In the genomic region with DNA sequence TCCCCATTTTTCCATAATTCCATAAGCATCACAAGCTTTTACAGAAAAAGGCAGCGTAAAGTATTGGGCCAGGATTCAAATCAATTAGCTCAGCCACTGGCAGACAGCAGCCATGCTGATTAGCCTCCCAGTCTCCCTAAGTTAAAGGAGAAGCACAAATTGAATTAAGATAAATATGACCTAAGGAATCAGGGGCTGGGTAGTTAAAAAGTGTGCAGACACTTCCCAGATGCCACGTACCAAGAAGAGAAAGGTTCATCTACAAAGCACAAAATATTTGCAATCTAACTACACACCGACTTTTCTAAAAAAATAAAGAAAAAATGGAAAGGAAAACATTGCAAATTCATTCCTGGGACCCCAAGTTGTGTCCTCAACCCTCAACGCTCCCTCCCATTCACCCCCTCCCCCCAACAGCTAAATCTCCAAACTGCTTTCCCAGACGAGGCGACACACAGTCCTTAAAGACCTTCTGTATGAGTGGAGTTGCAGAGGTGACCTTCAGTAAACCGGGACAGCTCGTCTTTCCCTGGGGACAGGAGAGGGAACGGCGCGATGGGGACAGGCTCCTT, we compare ENCODE assay signal across 8 cellular contexts. TPM values are rescaled to one million over a fixed set of nuclear protein-coding genes. Genes with fewer than 3 reads are reported as not detected.
DNase-seq lines count a peak whose midpoint lies in the region; ATAC-seq, FAIRE-seq and TF ChIP-seq lines count a peak whose summit lies in the region.

No MANE protein-coding gene starts in this region.

- DNase-seq in cardiac muscle cell (ENCODE audit: low read depth in 1 of 2, low spot score in 1 of 2) (peak in 1 of 2 donors; percentile 23), left ventricle myocardium superior (no peak), WTC11 (ENCODE audit: low spot score) (no peak), hepatic stellate cell (ENCODE audit: low spot score) (peak; percentile 16), small intestine (peak; percentile 18), NCI-H345 treated with DMSO at 0.1 percent for 48 hours (lab: John Stamatoyannopoulos, UW; ENCODE audit: unreplicated experiment) (no peak), NCI-H69 (lab: John Stamatoyannopoulos, UW) (no peak)

- H3K27me3 Mint-ChIP-seq in WTC11 (ENCODE audit: low read depth): no peaks in the 10 kb centered on the region

- H3K4me3 Mint-ChIP-seq in WTC11: peak overlapping the region; percentile 94

- H3K27ac ChIP-seq in cardiac muscle cell: peak overlapping the region; percentile 95
- peak overlapping the region; percentile 93 to 96 for H3K27ac ChIP-seq in small intestine (ENCODE audit: low read depth in 1 of 2, low read length in 1 of 2)

- peaks cover 18% of the 10 kb centered on the region for H3K36me3 Mint-ChIP-seq in WTC11

- H3K27ac Mint-ChIP-seq in WTC11: peak overlapping the region; percentile 91

- 0 to 1% (median 1%) methylated on average over 10 to 11 of the region's 11 CpGs for WGBS in small intestine, 3 donors

- CTCF ChIA-PET in WTC11 (lab: Charles Lee): interaction anchor here (0.6 to 2.1 kb wide), 7 partner anchors 64 to 190 kb away, joined by 3 to 6 read pairs (median 3); partner anchors contain the start of genes MOB1B and RUFY3

- H3K4me1 ChIP-seq in cardiac muscle cell (ENCODE audit: low read depth): peaks cover 10% of the 10 kb centered on the region
- peaks cover 0 to 7% of the 10 kb centered on the region in 2 donors for H3K4me1 ChIP-seq in small intestine (ENCODE audit: control insufficient read depth in 2 of 2, insufficient read depth in 1 of 2, low read depth in 1 of 2, low read length in 1 of 2)

- TF ChIP-seq CTCF in cardiac muscle cell (IDR thresholded peaks at IDR 0.05; ENCODE audit: low read depth, low read length) (no peak), WTC11 (IDR thresholded peaks at IDR 0.05) (no peak)

- H3K27me3 ChIP-seq in cardiac muscle cell: peaks cover 3% of the 10 kb centered on the region
- no peaks in the 10 kb centered on the region for H3K27me3 ChIP-seq in small intestine (ENCODE audit: control insufficient read depth in 2 of 2, insufficient read depth in 2 of 2, low read length in 2 of 2)

- intact Hi-C loops in left ventricle myocardium superior (cut with micrococcal nuclease): no loop called here

- POLR2A ChIA-PET in WTC11 (lab: Charles Lee): interaction anchor here (0.5 to 3.1 kb wide), 5 partner anchors 32 to 155 kb away, joined by 3 to 18 read pairs (median 5); partner anchors contain the start of genes DCK and MOB1B

- H3K9me3 ChIP-seq in cardiac muscle cell (ENCODE audit: low read depth): no peaks in the 10 kb centered on the region
- H3K9me3 ChIP-seq in small intestine (ENCODE audit: control insufficient read depth, low read depth): no peaks in the 10 kb centered on the region

- ATAC-seq in left ventricle myocardium superior (no peak), WTC11 (no peak; the same call in 1 of the 2 replicates), GM18511 (IDR thresholded peaks at IDR 0.05; ENCODE audit: unreplicated experiment) (no peak)

- H3K36me3 ChIP-seq in cardiac muscle cell: peaks cover 14% of the 10 kb centered on the region
- peaks cover 2 to 8% of the 10 kb centered on the region in 2 donors for H3K36me3 ChIP-seq in small intestine (ENCODE audit: control insufficient read depth in 2 of 2, insufficient read depth in 2 of 2, low read length in 2 of 2)

- no peak for FAIRE-seq in small intestine (lab: Jason Lieb, UNC)

- H3K4me3 ChIP-seq in cardiac muscle cell (peak overlapping the region; percentile 96), small intestine (ENCODE audit: low read depth in 1 of 2, low read length in 2 of 2) (peak overlapping the region; percentile 90 to 93)

- no peaks in the 10 kb centered on the region for H3K9me3 Mint-ChIP-seq in WTC11

- H3K4me1 Mint-ChIP-seq in WTC11: peaks cover 20% of the 10 kb centered on the region

TF ChIP-seq in WTC11, 78 proteins besides CTCF, POLR2A, EP300 and RAD21:
- TF ChIP-seq ELF4 (CRISPR knock-in tag; IDR thresholded peaks at IDR 0.05; ENCODE audit: low read depth) (no peak), ZNF416 (CRISPR knock-in tag; IDR thresholded peaks at IDR 0.05) (no peak), PRRX2 (CRISPR knock-in tag; IDR thresholded peaks at IDR 0.05) (no peak), ZNF121 (CRISPR knock-in tag; IDR thresholded peaks at IDR 0.05) (peak; percentile 21; the same call in 1 of the 2 replicates), NR1H2 (CRISPR knock-in tag; IDR thresholded peaks at IDR 0.05) (no peak), ZNF232 (CRISPR knock-in tag; IDR thresholded peaks at IDR 0.05) (no peak), SOX15 (CRISPR knock-in tag; IDR thresholded peaks at IDR 0.05) (no peak), SMAD3 (CRISPR knock-in tag; IDR thresholded peaks at IDR 0.05; ENCODE audit: borderline replicate concordance) (no peak)

RNA-seq across cellular contexts. Expression of gene GRSF1, which starts 1.2 kb away (rescaled TPM):
- total RNA-seq in cardiac muscle cell: 84.9 and 90.3 TPM in 2 replicates
- 153 and 185 TPM in 2 replicates for polyA plus RNA-seq in cardiac muscle cell
- 105 TPM for total RNA-seq in left ventricle myocardium superior
- 84.6 to 98.5 TPM (median 84.7 TPM) in 3 replicates for total RNA-seq in WTC11 (2021)
- polyA plus RNA-seq in small intestine: 10 to 100 TPM; 41.1 to 64.5 (median 51.0) TPM

Comparison
In these comparisons a context has a peak if more than half of its experiments do, and no peak if none do; other contexts are left out.
1. DNase-seq: peak in hepatic stellate cell (single experiment) and small intestine (single experiment); none in left ventricle myocardium superior (single experiment), WTC11 (single experiment), NCI-H345 treated with DMSO at 0.1 percent for 48 hours (single experiment) and NCI-H69 (single experiment).